1 cellular context compared by ENCODE assay signal in genomic region chr3:4980229-4981159, GRCh38.
TF ChIP-seq lines count a peak whose summit lies in the region.

No MANE protein-coding gene starts in this region.

TF ChIP-seq in HepG2, 621 proteins besides CTCF, POLR2A, EP300 and RAD21 (continued from another document and continues in another):
- TF ChIP-seq, protein P1, sequence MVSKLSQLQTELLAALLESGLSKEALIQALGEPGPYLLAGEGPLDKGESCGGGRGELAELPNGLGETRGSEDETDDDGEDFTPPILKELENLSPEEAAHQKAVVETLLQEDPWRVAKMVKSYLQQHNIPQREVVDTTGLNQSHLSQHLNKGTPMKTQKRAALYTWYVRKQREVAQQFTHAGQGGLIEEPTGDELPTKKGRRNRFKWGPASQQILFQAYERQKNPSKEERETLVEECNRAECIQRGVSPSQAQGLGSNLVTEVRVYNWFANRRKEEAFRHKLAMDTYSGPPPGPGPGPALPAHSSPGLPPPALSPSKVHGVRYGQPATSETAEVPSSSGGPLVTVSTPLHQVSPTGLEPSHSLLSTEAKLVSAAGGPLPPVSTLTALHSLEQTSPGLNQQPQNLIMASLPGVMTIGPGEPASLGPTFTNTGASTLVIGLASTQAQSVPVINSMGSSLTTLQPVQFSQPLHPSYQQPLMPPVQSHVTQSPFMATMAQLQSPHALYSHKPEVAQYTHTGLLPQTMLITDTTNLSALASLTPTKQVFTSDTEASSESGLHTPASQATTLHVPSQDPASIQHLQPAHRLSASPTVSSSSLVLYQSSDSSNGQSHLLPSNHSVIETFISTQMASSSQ (IDR thresholded peaks at IDR 0.05; ENCODE audit: low read depth): no peak
- TF ChIP-seq, protein P1 (CRISPR knock-in tag; IDR thresholded peaks at IDR 0.05; ENCODE audit: borderline replicate concordance): no peak
- TF ChIP-seq KDM2A (CRISPR knock-in tag; IDR thresholded peaks at IDR 0.05; ENCODE audit: borderline replicate concordance, low read depth) (peak; percentile 72; the same call in 1 of the 2 replicates), ZC3H13 (CRISPR knock-in tag; IDR thresholded peaks at IDR 0.05) (no peak), NCOA5 (CRISPR knock-in tag; IDR thresholded peaks at IDR 0.05) (no peak), EEA1 (CRISPR knock-in tag; IDR thresholded peaks at IDR 0.05; ENCODE audit: borderline replicate concordance) (no peak), NCOR1 (IDR thresholded peaks at IDR 0.05; ENCODE audit: borderline replicate concordance, low read length) (no peak), HNF4G (IDR thresholded peaks at IDR 0.05; ENCODE audit: borderline replicate concordance, low read depth, low read length) (no peak), HNF4G (CRISPR knock-in tag; IDR thresholded peaks at IDR 0.05; ENCODE audit: borderline replicate concordance, low read depth) (no peak), KAT7 (CRISPR knock-in tag; IDR thresholded peaks at IDR 0.05; ENCODE audit: borderline replicate concordance) (0 out of 2 replicates have a peak, but pooled peaks have one; percentile 62), PPARG (CRISPR knock-in tag; conservative IDR thresholded peaks at IDR 0.05) (peak; percentile 47; the same call in 1 of the 2 replicates), ARNTL (CRISPR knock-in tag; IDR thresholded peaks at IDR 0.05) (no peak), ZNF343 (CRISPR knock-in tag; IDR thresholded peaks at IDR 0.05) (no peak), GABPA (IDR thresholded peaks at IDR 0.05; ENCODE audit: low read depth, low read length) (no peak), GABPA (CRISPR knock-in tag; IDR thresholded peaks at IDR 0.05; ENCODE audit: low read depth) (no peak), GTF2F1 (IDR thresholded peaks at IDR 0.05; ENCODE audit: low read length) (no peak), JUNB (CRISPR knock-in tag; IDR thresholded peaks at IDR 0.05; ENCODE audit: borderline replicate concordance) (no peak), RARA (CRISPR knock-in tag; IDR thresholded peaks at IDR 0.05) (peak; percentile 74; the same call in 1 of the 2 replicates), RELA (CRISPR knock-in tag; IDR thresholded peaks at IDR 0.05) (no peak), MED8 (CRISPR knock-in tag; IDR thresholded peaks at IDR 0.05; ENCODE audit: insufficient replicate concordance) (peak; percentile 21), NFE2L2 (IDR thresholded peaks at IDR 0.05; ENCODE audit: low read length) (peak; percentile 45; the same call in 1 of the 2 replicates), CHD4 (IDR thresholded peaks at IDR 0.05; ENCODE audit: borderline replicate concordance, low read length) (no peak), CC2D1A (CRISPR knock-in tag; IDR thresholded peaks at IDR 0.05) (no peak), HHEX (CRISPR knock-in tag; IDR thresholded peaks at IDR 0.05) (no peak), SOX13 (IDR thresholded peaks at IDR 0.05) (no peak), SOX13 (CRISPR knock-in tag; conservative IDR thresholded peaks at IDR 0.05 in 1 of 2, IDR thresholded peaks at IDR 0.05 in 1 of 2) (peak in 1 of 2 experiments; percentile 39; a peak in 1 of 4 replicates), KLF9 (CRISPR knock-in tag; IDR thresholded peaks at IDR 0.05; ENCODE audit: low read depth) (no peak), ELF3 (CRISPR knock-in tag; IDR thresholded peaks at IDR 0.05) (0 out of 2 replicates have a peak, but pooled peaks have one; percentile 25), ARHGAP35 (CRISPR knock-in tag; IDR thresholded peaks at IDR 0.05; ENCODE audit: borderline replicate concordance) (0 out of 2 replicates have a peak, but pooled peaks have one; percentile 47), FOXJ3 (CRISPR knock-in tag; IDR thresholded peaks at IDR 0.05; ENCODE audit: borderline replicate concordance) (no peak), NR2F2 (IDR thresholded peaks at IDR 0.05; ENCODE audit: borderline replicate concordance, low read depth) (no peak), XRCC5 (optimal IDR thresholded peaks at IDR 0.05; ENCODE audit: low read length) (peak; percentile 98), ZNF18 (CRISPR knock-in tag; IDR thresholded peaks at IDR 0.05; ENCODE audit: insufficient replicate concordance) (peak; percentile 67), AGO1 (IDR thresholded peaks at IDR 0.05; ENCODE audit: low read depth, low read length, poor library complexity, severe bottlenecking) (peak; percentile 52), ZNF776 (CRISPR knock-in tag; IDR thresholded peaks at IDR 0.05) (no peak), BCL6 (CRISPR knock-in tag; IDR thresholded peaks at IDR 0.05) (peak; percentile 70), PRDM10 (CRISPR knock-in tag; IDR thresholded peaks at IDR 0.05; ENCODE audit: low read depth) (no peak), ZNF670 (CRISPR knock-in tag; IDR thresholded peaks at IDR 0.05; ENCODE audit: borderline replicate concordance) (peak; percentile 63; the same call in 1 of the 2 replicates), MIER2 (CRISPR knock-in tag; IDR thresholded peaks at IDR 0.05) (peak; percentile 30; the same call in 1 of the 2 replicates), NFYC (CRISPR knock-in tag; IDR thresholded peaks at IDR 0.05) (no peak), ZNF280B (CRISPR knock-in tag; IDR thresholded peaks at IDR 0.05; ENCODE audit: borderline replicate concordance) (no peak), ZNF513 (CRISPR knock-in tag; conservative IDR thresholded peaks at IDR 0.05) (no peak), ZMAT5 (CRISPR knock-in tag; IDR thresholded peaks at IDR 0.05; ENCODE audit: borderline replicate concordance, low read depth) (no peak), SMC3 (IDR thresholded peaks at IDR 0.05; ENCODE audit: low read length) (peak; percentile 32; the same call in 1 of the 2 replicates), ZNF703 (CRISPR knock-in tag; IDR thresholded peaks at IDR 0.05; ENCODE audit: borderline replicate concordance) (0 out of 2 replicates have a peak, but pooled peaks have one; percentile 34), KLF16 (CRISPR knock-in tag; IDR thresholded peaks at IDR 0.05) (peak in 1 of 2 experiments; percentile 71; a peak in 2 of 4 replicates), RBM39 (IDR thresholded peaks at IDR 0.05; ENCODE audit: low read depth, low read length, poor library complexity, severe bottlenecking) (peak; percentile 78)
- TF ChIP-seq, protein P2, sequence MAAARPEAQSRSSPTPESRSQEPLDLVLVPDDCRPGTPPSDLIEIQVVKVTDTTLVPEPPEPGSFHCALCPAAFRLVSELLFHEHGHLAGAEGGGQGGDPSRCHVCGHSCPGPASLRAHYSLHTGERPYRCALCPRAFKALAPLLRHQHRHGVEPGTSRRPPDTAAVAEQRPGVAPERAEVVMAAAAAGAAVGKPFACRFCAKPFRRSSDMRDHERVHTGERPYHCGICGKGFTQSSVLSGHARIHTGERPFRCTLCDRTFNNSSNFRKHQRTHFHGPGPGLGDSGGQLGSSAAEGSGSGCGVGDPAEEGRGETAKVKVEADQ (CRISPR knock-in tag; IDR thresholded peaks at IDR 0.05; ENCODE audit: borderline replicate concordance): no peak
- TF ChIP-seq, protein P3, sequence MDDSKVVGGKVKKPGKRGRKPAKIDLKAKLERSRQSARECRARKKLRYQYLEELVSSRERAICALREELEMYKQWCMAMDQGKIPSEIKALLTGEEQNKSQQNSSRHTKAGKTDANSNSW (CRISPR knock-in tag; IDR thresholded peaks at IDR 0.05; ENCODE audit: borderline replicate concordance): no peak
- TF ChIP-seq, protein P4, sequence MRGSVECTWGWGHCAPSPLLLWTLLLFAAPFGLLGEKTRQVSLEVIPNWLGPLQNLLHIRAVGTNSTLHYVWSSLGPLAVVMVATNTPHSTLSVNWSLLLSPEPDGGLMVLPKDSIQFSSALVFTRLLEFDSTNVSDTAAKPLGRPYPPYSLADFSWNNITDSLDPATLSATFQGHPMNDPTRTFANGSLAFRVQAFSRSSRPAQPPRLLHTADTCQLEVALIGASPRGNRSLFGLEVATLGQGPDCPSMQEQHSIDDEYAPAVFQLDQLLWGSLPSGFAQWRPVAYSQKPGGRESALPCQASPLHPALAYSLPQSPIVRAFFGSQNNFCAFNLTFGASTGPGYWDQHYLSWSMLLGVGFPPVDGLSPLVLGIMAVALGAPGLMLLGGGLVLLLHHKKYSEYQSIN (CRISPR knock-in tag; IDR thresholded peaks at IDR 0.05; ENCODE audit: borderline replicate concordance): no peak
- TF ChIP-seq, protein P5, sequence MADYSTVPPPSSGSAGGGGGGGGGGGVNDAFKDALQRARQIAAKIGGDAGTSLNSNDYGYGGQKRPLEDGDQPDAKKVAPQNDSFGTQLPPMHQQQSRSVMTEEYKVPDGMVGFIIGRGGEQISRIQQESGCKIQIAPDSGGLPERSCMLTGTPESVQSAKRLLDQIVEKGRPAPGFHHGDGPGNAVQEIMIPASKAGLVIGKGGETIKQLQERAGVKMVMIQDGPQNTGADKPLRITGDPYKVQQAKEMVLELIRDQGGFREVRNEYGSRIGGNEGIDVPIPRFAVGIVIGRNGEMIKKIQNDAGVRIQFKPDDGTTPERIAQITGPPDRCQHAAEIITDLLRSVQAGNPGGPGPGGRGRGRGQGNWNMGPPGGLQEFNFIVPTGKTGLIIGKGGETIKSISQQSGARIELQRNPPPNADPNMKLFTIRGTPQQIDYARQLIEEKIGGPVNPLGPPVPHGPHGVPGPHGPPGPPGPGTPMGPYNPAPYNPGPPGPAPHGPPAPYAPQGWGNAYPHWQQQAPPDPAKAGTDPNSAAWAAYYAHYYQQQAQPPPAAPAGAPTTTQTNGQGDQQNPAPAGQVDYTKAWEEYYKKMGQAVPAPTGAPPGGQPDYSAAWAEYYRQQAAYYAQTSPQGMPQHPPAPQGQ (CRISPR knock-in tag; IDR thresholded peaks at IDR 0.05; ENCODE audit: borderline replicate concordance): no peak
